ENCODE assay signal across 12 cellular contexts in the genomic region with DNA sequence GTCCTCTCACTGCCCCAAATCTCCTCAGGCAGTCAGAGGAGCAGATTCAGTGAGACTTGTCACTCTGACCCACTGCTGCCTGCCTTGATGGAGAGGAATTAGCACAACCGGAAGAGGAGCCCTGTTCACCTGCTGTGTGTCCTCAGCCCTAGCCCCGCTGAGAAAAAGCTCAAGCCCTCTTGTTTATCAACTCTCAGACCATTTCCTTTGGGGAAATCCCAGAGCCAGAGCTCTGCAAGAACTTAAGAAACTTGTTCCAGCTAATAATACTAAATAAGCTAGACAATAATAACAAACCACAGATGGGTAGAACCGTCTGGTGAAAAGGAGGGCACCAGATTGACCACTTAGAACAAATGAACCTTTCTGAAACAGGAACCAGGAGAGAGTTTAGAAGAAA. TPM values are rescaled to one million over a fixed set of nuclear protein-coding genes. Genes with fewer than 3 reads are reported as not detected.
DNase-seq lines count a peak whose midpoint lies in the region; ATAC-seq, FAIRE-seq and TF ChIP-seq lines count a peak whose summit lies in the region.
"Had no signal": no experiment of that assay in that cellular context is flagged by ENCODE, and none has a peak within 500 bp of the region (broad histone marks: within the 10 kb centered on the region; RNA-seq: fewer than 3 reads in every experiment).

No MANE protein-coding gene starts in this region.

- peak; percentile 80 for ATAC-seq in HG02678 (IDR thresholded peaks at IDR 0.05; ENCODE audit: unreplicated experiment)
- ATAC-seq in natural killer cell treated with Interleukin-12 subunit alpha and Interleukin-12 subunit beta and Interleukin-15 and Interleukin-18, amount 100 ng/mL, for 72 hours = peak; percentile 59 to 67
- no peak for ATAC-seq in left lung
- ATAC-seq in HG02981 (IDR thresholded peaks at IDR 0.05; ENCODE audit: unreplicated experiment) = no peak

- H3K4me1 ChIP-seq in Loucy (ENCODE audit: insufficient read depth, low read length, poor library complexity, severe bottlenecking) (peaks cover 16% of the 10 kb centered on the region), left lung (no peaks in the 10 kb centered on the region)

- H3F3A ChIP-seq in Loucy (ENCODE audit: low read depth) = 0 out of 2 replicates have a peak, but pooled peaks cover 4% of the 10 kb centered on the region

- H3K27me3 ChIP-seq in Loucy (ENCODE audit: insufficient read depth, low read length, poor library complexity, severe bottlenecking) (no peaks in the 10 kb centered on the region), left lung (no peaks in the 10 kb centered on the region)

- H3K4me1 Mint-ChIP-seq in natural killer cell treated with Interleukin-12 subunit alpha and Interleukin-12 subunit beta and Interleukin-15 and Interleukin-18, amount 100 ng/mL, for 72 hours (ENCODE audit: low read depth in 2 of 2) = peaks cover 15 to 17% of the 10 kb centered on the region in 2 donors
- H3K4me1 Mint-ChIP-seq in HFFc6 (ENCODE audit: low read depth) = peaks cover 31% of the 10 kb centered on the region

- no peaks in the 10 kb centered on the region for H3K27me3 Mint-ChIP-seq in natural killer cell treated with Interleukin-12 subunit alpha and Interleukin-12 subunit beta and Interleukin-15 and Interleukin-18, amount 100 ng/mL, for 72 hours
- peaks cover 2% of the 10 kb centered on the region; the same call in 1 of the 2 replicates for H3K27me3 Mint-ChIP-seq in HFFc6 (ENCODE audit: insufficient read depth)

- H2AFZ ChIP-seq in Loucy (ENCODE audit: low read length) = peak overlapping the region; percentile 54; the same call in 1 of the 2 replicates

- H3K4me3 ChIP-seq in Loucy (ENCODE audit: low read length, poor library complexity, severe bottlenecking) (no peak overlapping the region), left lung (no peak overlapping the region)
- H3K4me3 ChIP-seq: SK-N-MC had no signal

- H3K36me3 Mint-ChIP-seq in natural killer cell treated with Interleukin-12 subunit alpha and Interleukin-12 subunit beta and Interleukin-15 and Interleukin-18, amount 100 ng/mL, for 72 hours = peaks cover 17% of the 10 kb centered on the region
- peaks cover 35% of the 10 kb centered on the region for H3K36me3 Mint-ChIP-seq in HFFc6 (ENCODE audit: low read depth)

- H3K9me3 Mint-ChIP-seq in natural killer cell treated with Interleukin-12 subunit alpha and Interleukin-12 subunit beta and Interleukin-15 and Interleukin-18, amount 100 ng/mL, for 72 hours = no peaks in the 10 kb centered on the region
- peaks cover 6% of the 10 kb centered on the region for H3K9me3 Mint-ChIP-seq in HFFc6

- no peaks in the 10 kb centered on the region for H4K20me1 ChIP-seq in Loucy (ENCODE audit: insufficient read depth, low read length, poor library complexity, severe bottlenecking)

- FAIRE-seq in GM19239 (lab: Jason Lieb, UNC) = peak; percentile 73
- FAIRE-seq: frontal cortex had no signal

- no peak overlapping the region for H3K9ac ChIP-seq in Loucy (ENCODE audit: low read depth, low read length, poor library complexity, severe bottlenecking)

- H3K36me3 ChIP-seq in Loucy (ENCODE audit: insufficient read depth, low read length) (no peaks in the 10 kb centered on the region), left lung (no peaks in the 10 kb centered on the region)

- no peaks in the 10 kb centered on the region for H3K9me2 ChIP-seq in Loucy (replicated peaks; ENCODE audit: low read depth, low read length)

- no peak overlapping the region for H3K4me2 ChIP-seq in Loucy (ENCODE audit: low read depth, low read length, poor library complexity, severe bottlenecking)

- peak overlapping the region; percentile 50 for H3K4me3 Mint-ChIP-seq in natural killer cell treated with Interleukin-12 subunit alpha and Interleukin-12 subunit beta and Interleukin-15 and Interleukin-18, amount 100 ng/mL, for 72 hours
- H3K4me3 Mint-ChIP-seq in HFFc6 = no peak overlapping the region

- no peak overlapping the region for H3K27ac ChIP-seq in left lung
- H3K27ac ChIP-seq: SK-N-MC had no signal

- H3K79me2 ChIP-seq in Loucy (ENCODE audit: insufficient read depth, low read length) = no peaks in the 10 kb centered on the region

- DNase-seq in GM19239 (ENCODE audit: insufficient read length, low spot score) (no peak), HFFc6 (no peak), NCI-H524 treated with DMSO at 0.1 percent for 48 hours (lab: John Stamatoyannopoulos, UW) (no peak), left lung (no peak)
- DNase-seq in natural killer cell treated with Interleukin-12 subunit alpha and Interleukin-12 subunit beta and Interleukin-15 and Interleukin-18, amount 100 ng/mL, for 72 hours (ENCODE audit: low spot score) = no peak
- DNase-seq: NCI-H2081, substantia nigra had no signal

- H3K27ac Mint-ChIP-seq in natural killer cell treated with Interleukin-12 subunit alpha and Interleukin-12 subunit beta and Interleukin-15 and Interleukin-18, amount 100 ng/mL, for 72 hours = peak overlapping the region; percentile 30 to 46
- H3K27ac Mint-ChIP-seq in HFFc6 = no peak overlapping the region

- TF ChIP-seq CTCF in Loucy (conservative IDR thresholded peaks at IDR 0.05; ENCODE audit: low read length) (no peak), HFFc6 (IDR thresholded peaks at IDR 0.05) (no peak), left lung (IDR thresholded peaks at IDR 0.05) (no peak)

- intact Hi-C loops in left lung (cut with DNase I) = no loop called here

- H3K9me3 ChIP-seq in Loucy (ENCODE audit: insufficient read depth, low read depth, low read length) (no peaks in the 10 kb centered on the region), left lung (no peaks in the 10 kb centered on the region)

RNA-seq across cellular contexts. Expression of a gene that starts 37.7 kb away (rescaled TPM):
- total RNA-seq in natural killer cell treated with Interleukin-12 subunit alpha and Interleukin-12 subunit beta and Interleukin-15 and Interleukin-18, amount 100 ng/mL, for 72 hours = 100 to 1,000 TPM; 101 to 119 TPM
- 1,000 to 10,000 TPM; 1,442 to 1,960 (median 1,623) TPM for total RNA-seq in HFFc6 (2021; fragmentation: NEBNext Ultra II Directional; extraction: Animal tissue kit (Norgen Biotek cat#: 25700))
- total RNA-seq in left lung = 100 to 1,000 TPM; 498 to 642 TPM

Comparison
In these comparisons a context has a peak if more than half of its experiments do, and no peak if none do; other contexts are left out.
1. ATAC-seq: peak in HG02678 (single experiment) and natural killer cell treated with Interleukin-12 subunit alpha and Interleukin-12 subunit beta and Interleukin-15 and Interleukin-18, amount 100 ng/mL, for 72 hours (2 of 2); none in left lung (single experiment) and HG02981 (single experiment).
2. RNA of a gene that starts 37.7 kb away (total RNA-seq): 1,442 to 1,960 TPM in HFFc6 and 498 to 642 TPM in left lung; 101 to 119 TPM in natural killer cell treated with Interleukin-12 subunit alpha and Interleukin-12 subunit beta and Interleukin-15 and Interleukin-18, amount 100 ng/mL, for 72 hours; every median in the first group is over 4 times any median in the second.